ENCODE assay signal across 24 cellular contexts in the genomic region with DNA sequence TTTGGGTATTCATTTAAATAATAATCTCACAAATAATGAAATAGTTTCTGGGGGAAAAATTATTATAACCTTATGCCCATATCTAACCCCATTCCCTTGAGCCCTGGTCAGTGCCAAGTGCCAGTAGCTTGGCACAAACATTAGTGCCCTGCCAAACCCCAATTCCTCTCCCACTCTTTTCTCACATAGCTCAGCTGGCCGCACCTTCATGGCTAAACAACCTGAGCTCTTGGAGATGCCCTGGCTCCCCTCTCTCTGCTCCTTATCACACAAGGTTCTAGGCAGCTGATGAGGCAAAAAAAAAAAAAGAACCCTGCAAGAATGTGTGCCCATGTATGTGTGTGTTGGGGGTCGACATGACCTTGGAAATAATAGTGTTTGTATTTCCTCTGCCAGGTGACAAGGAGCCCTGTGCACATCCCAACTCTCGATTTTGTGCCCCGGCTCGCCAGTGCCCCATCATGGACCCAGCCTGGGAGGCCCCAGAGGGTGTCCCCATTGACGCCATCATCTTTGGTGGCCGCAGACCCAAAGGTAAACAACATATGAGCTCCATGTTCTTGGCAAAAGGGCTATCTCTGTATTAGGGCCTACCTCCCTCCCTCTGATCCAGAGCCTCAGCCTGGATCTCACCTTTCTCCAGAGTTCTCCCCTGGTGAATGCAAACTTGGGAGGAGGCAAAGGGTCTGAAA. TPM values are rescaled to one million over a fixed set of nuclear protein-coding genes. Genes with fewer than 3 reads are reported as not detected.
DNase-seq lines count a peak whose midpoint lies in the region; ATAC-seq, FAIRE-seq and TF ChIP-seq lines count a peak whose summit lies in the region.
"Had no signal": no experiment of that assay in that cellular context is flagged by ENCODE, and none has a peak within 500 bp of the region (broad histone marks: within the 10 kb centered on the region; RNA-seq: fewer than 3 reads in every experiment).

No MANE protein-coding gene starts in this region.

- H3K79me2 ChIP-seq in H1 (ENCODE audit: control insufficient read depth in 1 of 2, insufficient read depth in 2 of 2, low read length in 2 of 2) = no peaks in the 10 kb centered on the region

- H3K9me1 ChIP-seq in IMR-90 (ENCODE audit: insufficient read depth, low read length) = peaks cover 8% of the 10 kb centered on the region; the same call in 1 of the 2 replicates

- H3K27ac ChIP-seq in IMR-90 (ENCODE audit: insufficient read depth, low read length) (no peak overlapping the region), H1 (ENCODE audit: low read depth, low read length) (no peak overlapping the region)
- H3K27ac ChIP-seq: 22Rv1, A549, C4-2B, GM23248 had no signal

- no peaks in the 10 kb centered on the region for H3K4me1 ChIP-seq in IMR-90 (ENCODE audit: control insufficient read depth, insufficient read depth, low read length)
- H3K4me1 ChIP-seq in H1 (replicated peaks in 1 of 4; ENCODE audit: control insufficient read depth in 3 of 4, insufficient read depth in 4 of 4, low read length in 3 of 4) = no peaks in the 10 kb centered on the region
- H3K4me1 ChIP-seq: A549 had no signal

- H2AK5ac ChIP-seq in IMR-90 (ENCODE audit: low read depth, low read length) (no peak overlapping the region), H1 (ENCODE audit: low read depth, low read length) (no peak overlapping the region)

- TF ChIP-seq RAD21 in IMR-90 (IDR thresholded peaks at IDR 0.05; ENCODE audit: low read length) (no peak), H1 (IDR thresholded peaks at IDR 0.05 in 1 of 2, conservative IDR thresholded peaks at IDR 0.05 in 1 of 2; ENCODE audit: low read depth in 2 of 2, low read length in 2 of 2) (no peak)

- peaks cover 9% of the 10 kb centered on the region; the same call in 1 of the 2 replicates for H4K20me1 ChIP-seq in IMR-90 (ENCODE audit: insufficient read depth, low read length)
- peaks cover 4 to 8% of the 10 kb centered on the region in 2 experiments for H4K20me1 ChIP-seq in H1 (replicated peaks in 1 of 2; ENCODE audit: control insufficient read depth in 1 of 2, insufficient read depth in 2 of 2, low read length in 2 of 2)

- H3K27me3 ChIP-seq in IMR-90 (ENCODE audit: control insufficient read depth, insufficient read depth, low read length) = no peaks in the 10 kb centered on the region
- H3K27me3 ChIP-seq in H1 (replicated peaks in 1 of 4; ENCODE audit: control insufficient read depth in 3 of 4, extremely low read depth in 1 of 4, insufficient read depth in 3 of 4, low read length in 3 of 4) = no peaks in the 10 kb centered on the region

- no peak overlapping the region for H3K14ac ChIP-seq in IMR-90 (replicated peaks; ENCODE audit: low read depth, low read length)
- H3K14ac ChIP-seq in H1 (ENCODE audit: insufficient read length) = no peak overlapping the region

- H2AFZ ChIP-seq in IMR-90 (replicated peaks; ENCODE audit: low read length, poor library complexity) = no peak overlapping the region
- no peak overlapping the region for H2AFZ ChIP-seq in H1 (ENCODE audit: low read length)
- H2AFZ ChIP-seq: GM23248 had no signal

- POLR2A ChIA-PET in IMR-90 (lab: Charles Lee; ENCODE audit: unreplicated experiment) = no interaction called here
- POLR2A ChIA-PET in H1 (lab: Charles Lee; ENCODE audit: partially characterized antibody) = interaction anchor here (0.6 to 23.9 kb wide), 17 partner anchors 8 to 588 kb away, joined by 3 to 626 read pairs (median 8); a partner anchor contains a TSS

- H3K56ac ChIP-seq in IMR-90 (ENCODE audit: extremely low read depth, insufficient read depth, low read length) (no peak overlapping the region), H1 (replicated peaks; ENCODE audit: insufficient read length, low read depth, low read length) (no peak overlapping the region)

- H3K36me3 Mint-ChIP-seq in activated CD8-positive, alpha-beta memory T cell treated with anti-CD3 and anti-CD28 coated beads, Interleukin-2, amount 10 ng/mL, durations not matched to agents 7 days and 5 days = peaks cover 49% of the 10 kb centered on the region
- peaks cover 54% of the 10 kb centered on the region for H3K36me3 Mint-ChIP-seq in activated naive CD4-positive, alpha-beta T cell treated with anti-CD3 and anti-CD28 coated beads, Interleukin-2, amount 10 ng/mL, durations not matched to agents 7 days and 5 days

- H2BK20ac ChIP-seq in IMR-90 (ENCODE audit: low read depth, low read length) = no peak overlapping the region
- no peak overlapping the region for H2BK20ac ChIP-seq in H1 (ENCODE audit: low read length)

- no peak overlapping the region for H3K4ac ChIP-seq in IMR-90 (ENCODE audit: low read depth, low read length)
- no peak overlapping the region for H3K4ac ChIP-seq in H1 (replicated peaks; ENCODE audit: insufficient read length, low read depth, low read length)

- TF ChIP-seq CTCF in IMR-90 (conservative IDR thresholded peaks at IDR 0.05; ENCODE audit: low read depth, low read length) = no peak
- no peak for TF ChIP-seq CTCF in H1 (IDR thresholded peaks at IDR 0.05; ENCODE audit: control extremely low read depth in 1 of 3, insufficient read depth in 1 of 3, low read depth in 1 of 3, low read length in 3 of 3)

- H2BK15ac ChIP-seq in IMR-90 (ENCODE audit: low read depth, low read length) (no peak overlapping the region), H1 (ENCODE audit: low read length) (no peak overlapping the region)

- H3K9ac ChIP-seq in IMR-90 (ENCODE audit: low read depth, low read length) = no peak overlapping the region
- no peak overlapping the region for H3K9ac ChIP-seq in H1 (replicated peaks in 1 of 4; ENCODE audit: extremely low read depth in 1 of 4, low read depth in 3 of 4, low read length in 3 of 4)
- H3K9ac ChIP-seq: GM23248 had no signal

- no peak for TF ChIP-seq EP300 in H1 (IDR thresholded peaks at IDR 0.05; ENCODE audit: borderline replicate concordance in 1 of 2, low read depth in 2 of 2, low read length in 2 of 2)

- no peak overlapping the region for H4K5ac ChIP-seq in IMR-90 (ENCODE audit: low read depth, low read length)
- H4K5ac ChIP-seq in H1 (ENCODE audit: insufficient read length, low read depth, low read length) = no peak overlapping the region

- TF ChIP-seq POLR2A in IMR-90 (IDR thresholded peaks at IDR 0.05; ENCODE audit: low read depth, low read length) = no peak
- TF ChIP-seq POLR2A in H1 (IDR thresholded peaks at IDR 0.05; ENCODE audit: control extremely low read depth in 1 of 2, low read depth in 2 of 2, low read length in 2 of 2) = no peak

- peaks cover 17% of the 10 kb centered on the region for H3K4me1 Mint-ChIP-seq in activated CD8-positive, alpha-beta memory T cell treated with anti-CD3 and anti-CD28 coated beads, Interleukin-2, amount 10 ng/mL, durations not matched to agents 7 days and 5 days
- H3K4me1 Mint-ChIP-seq in activated naive CD4-positive, alpha-beta T cell treated with anti-CD3 and anti-CD28 coated beads, Interleukin-2, amount 10 ng/mL, durations not matched to agents 7 days and 5 days = peaks cover 12% of the 10 kb centered on the region

- dilution Hi-C loops in IMR-90 (cut with HindIII; ENCODE audit: low sequenced_read_pairs, unreplicated experiment) = no loop called here

- no peaks in the 10 kb centered on the region for H3K9me3 Mint-ChIP-seq in activated CD8-positive, alpha-beta memory T cell treated with anti-CD3 and anti-CD28 coated beads, Interleukin-2, amount 10 ng/mL, durations not matched to agents 7 days and 5 days (ENCODE audit: low read depth)
- no peaks in the 10 kb centered on the region for H3K9me3 Mint-ChIP-seq in activated naive CD4-positive, alpha-beta T cell treated with anti-CD3 and anti-CD28 coated beads, Interleukin-2, amount 10 ng/mL, durations not matched to agents 7 days and 5 days
- H3K9me3 Mint-ChIP-seq: CD4-positive, alpha-beta T cell; HFFc6 had no signal

- H3K4me2 ChIP-seq in IMR-90 (ENCODE audit: low read depth, low read length) = no peak overlapping the region
- no peak overlapping the region for H3K4me2 ChIP-seq in H1 (ENCODE audit: insufficient read depth in 1 of 2, low read depth in 2 of 2, low read length in 2 of 2)
- H3K4me2 ChIP-seq: A549 had no signal

- no peaks in the 10 kb centered on the region for H3K23me2 ChIP-seq in H1 (ENCODE audit: low read depth, low read length)

- CTCF ChIA-PET in activated CD8-positive, alpha-beta memory T cell treated with anti-CD3 and anti-CD28 coated beads, Interleukin-2, amount 10 ng/mL, durations not matched to agents 7 days and 5 days (lab: Charles Lee) = interaction anchor here (1.0 to 10.7 kb wide), 4 partner anchors 8 to 58 kb away, joined by 3 to 225 read pairs (median 4); a partner anchor contains a TSS
- CTCF ChIA-PET in IMR-90 (lab: Yijun Ruan, JAX) (interaction anchor here (1.5 kb wide), 1 partner anchor 22 kb away, joined by 3 read pairs; no protein-coding TSS in a partner anchor), H1 (lab: Charles Lee; ENCODE audit: partially characterized antibody) (interaction anchor here (0.7 to 12.2 kb wide), 7 partner anchors 9 to 58 kb away, joined by 3 to 160 read pairs (median 6); a partner anchor contains a TSS)
- CTCF ChIA-PET in activated naive CD4-positive, alpha-beta T cell treated with anti-CD3 and anti-CD28 coated beads, Interleukin-2, amount 10 ng/mL, durations not matched to agents 7 days and 5 days (lab: Charles Lee) = interaction anchor here (1.3 to 9.2 kb wide), 3 partner anchors 9 to 44 kb away, joined by 6 to 187 read pairs (median 14); a partner anchor contains a TSS

- H2BK12ac ChIP-seq in H1 (ENCODE audit: low read depth, low read length) = no peak overlapping the region

- intact Hi-C loops in IMR-90 (cut with micrococcal nuclease) = no loop called here

- H3K79me1 ChIP-seq in IMR-90 (ENCODE audit: low read depth in 1 of 2, low read length in 2 of 2) = peaks cover 0 to 15% of the 10 kb centered on the region in 2 experiments; a peak in 1 of 4 replicates
- no peaks in the 10 kb centered on the region for H3K79me1 ChIP-seq in H1 (ENCODE audit: low read depth, low read length)

- H3K4me3 Mint-ChIP-seq in activated CD8-positive, alpha-beta memory T cell treated with anti-CD3 and anti-CD28 coated beads, Interleukin-2, amount 10 ng/mL, durations not matched to agents 7 days and 5 days = no peak overlapping the region
- H3K4me3 Mint-ChIP-seq in activated naive CD4-positive, alpha-beta T cell treated with anti-CD3 and anti-CD28 coated beads, Interleukin-2, amount 10 ng/mL, durations not matched to agents 7 days and 5 days = no peak overlapping the region
- H3K4me3 Mint-ChIP-seq: CD4-positive, alpha-beta T cell; HFFc6 had no signal

- in situ Hi-C loops in IMR-90 (cut with MboI; ENCODE audit: low sequenced_read_pairs) = no loop called here

- H3K4me3 ChIP-seq in IMR-90 (ENCODE audit: insufficient read depth, low read depth, low read length) (no peak overlapping the region), H1 (ENCODE audit: extremely low read depth in 1 of 4, insufficient read depth in 2 of 4, low read depth in 3 of 4, low read length in 4 of 4) (no peak overlapping the region)
- H3K4me3 ChIP-seq: A549, GM23248 had no signal

- H3K23ac ChIP-seq in IMR-90 (ENCODE audit: low read depth, low read length) (no peak overlapping the region), H1 (ENCODE audit: insufficient read length) (no peak overlapping the region)

- H2BK5ac ChIP-seq in IMR-90 (ENCODE audit: low read depth, low read length, poor library complexity, severe bottlenecking) = no peak overlapping the region
- H2BK5ac ChIP-seq in H1 (ENCODE audit: low read depth, low read length) = no peak overlapping the region

- FAIRE-seq in H1 (lab: Jason Lieb, UNC) = no peak
- FAIRE-seq: A549, GM12892, H54, HTR-8/SVneo had no signal

- peaks cover 45% of the 10 kb centered on the region for H3K36me3 ChIP-seq in IMR-90 (ENCODE audit: control insufficient read depth, insufficient read depth, low read length)
- H3K36me3 ChIP-seq in H1 (ENCODE audit: control insufficient read depth in 2 of 4, insufficient read depth in 4 of 4, low read length in 3 of 4) = peaks cover 9 to 69% (median 47%) of the 10 kb centered on the region in 4 experiments; a peak in 7 of 8 replicates

- H4K91ac ChIP-seq in IMR-90 (ENCODE audit: insufficient read depth, low read depth, low read length) (no peak overlapping the region), H1 (replicated peaks; ENCODE audit: insufficient read length, low read length) (no peak overlapping the region)

- no peak for DNase-seq in activated CD8-positive, alpha-beta memory T cell treated with anti-CD3 and anti-CD28 coated beads, Interleukin-2, amount 10 ng/mL, durations not matched to agents 7 days and 5 days
- DNase-seq in activated CD8-positive, alpha-beta memory T cell treated with anti-CD3 and anti-CD28 coated beads, Interleukin-2, amount 50 U/mL, for 48 hours = no peak
- DNase-seq in IMR-90 (no peak), H1 (ENCODE audit: low read depth in 1 of 2, low spot score in 2 of 2) (no peak)
- DNase-seq in stimulated activated CD4-positive, alpha-beta T cell treated with anti-CD3 and anti-CD28 coated beads, Interleukin-2, amount 100 ng/mL, for 24 hours = no peak
- DNase-seq in activated naive CD4-positive, alpha-beta T cell treated with anti-CD3 and anti-CD28 coated beads, Interleukin-2, amount 10 ng/mL, durations not matched to agents 7 days and 5 days = no peak
- DNase-seq: AML-193; CD4-positive, alpha-beta T cell; DMS153; DMS79; GDM1; GM23248; HFFc6; KG1 had no signal

- H4K8ac ChIP-seq in IMR-90 (ENCODE audit: low read depth in 2 of 2, low read length in 2 of 2) (no peak overlapping the region), H1 (ENCODE audit: extremely low read depth, insufficient read depth, low read length) (peak overlapping the region; percentile 18; the same call in 1 of the 2 replicates)

- H2BK120ac ChIP-seq in IMR-90 (ENCODE audit: low read depth, low read length) (no peak overlapping the region), H1 (replicated peaks; ENCODE audit: low read depth, low read length) (no peak overlapping the region)

- H2AK9ac ChIP-seq in IMR-90 (replicated peaks; ENCODE audit: low read depth, low read length, poor library complexity) = peak overlapping the region; percentile 77

- H3K9me3 ChIP-seq in IMR-90 (ENCODE audit: control insufficient read depth, insufficient read depth, low read length) (no peaks in the 10 kb centered on the region; the same call in 1 of the 2 replicates), H1 (ENCODE audit: insufficient read depth in 2 of 2, low read depth in 1 of 2, low read length in 1 of 2) (peaks cover 7% of the 10 kb centered on the region in 2 experiments; a peak in 3 of 4 replicates)
- H3K9me3 ChIP-seq: A549 had no signal

- H3K27me3 Mint-ChIP-seq in activated CD8-positive, alpha-beta memory T cell treated with anti-CD3 and anti-CD28 coated beads, Interleukin-2, amount 10 ng/mL, durations not matched to agents 7 days and 5 days = no peaks in the 10 kb centered on the region
- no peaks in the 10 kb centered on the region for H3K27me3 Mint-ChIP-seq in activated naive CD4-positive, alpha-beta T cell treated with anti-CD3 and anti-CD28 coated beads, Interleukin-2, amount 10 ng/mL, durations not matched to agents 7 days and 5 days
- H3K27me3 Mint-ChIP-seq: CD4-positive, alpha-beta T cell had no signal

- no peak overlapping the region for H3K18ac ChIP-seq in IMR-90 (ENCODE audit: low read depth, low read length)
- no peak overlapping the region for H3K18ac ChIP-seq in H1 (ENCODE audit: extremely low read depth, low read length)

- ATAC-seq in activated CD8-positive, alpha-beta memory T cell treated with anti-CD3 and anti-CD28 coated beads, Interleukin-2, amount 10 ng/mL, durations not matched to agents 7 days and 5 days = no peak
- ATAC-seq in IMR-90 (ENCODE audit: low read depth) = no peak
- ATAC-seq in GM18511 (IDR thresholded peaks at IDR 0.05; ENCODE audit: unreplicated experiment) = no peak
- ATAC-seq: A549, HCT116 had no signal

- no TSS peak for BruUV-seq in IMR-90 (replicated peaks; lab: Mats Ljungman, UMichigan)

- peak overlapping the region; percentile 8 for H3K27ac Mint-ChIP-seq in activated CD8-positive, alpha-beta memory T cell treated with anti-CD3 and anti-CD28 coated beads, Interleukin-2, amount 10 ng/mL, durations not matched to agents 7 days and 5 days
- H3K27ac Mint-ChIP-seq in activated naive CD4-positive, alpha-beta T cell treated with anti-CD3 and anti-CD28 coated beads, Interleukin-2, amount 10 ng/mL, durations not matched to agents 7 days and 5 days = no peak overlapping the region
- H3K27ac Mint-ChIP-seq: CD4-positive, alpha-beta T cell; HFFc6 had no signal

- WGBS in IMR-90 (ENCODE audit: extremely low coverage in 2 of 2, insufficient read length in 1 of 2), 2 experiments = no CpG with 5 or more reads among the region's 7 CpGs
- whole genome bisulfite sequencing in H1 (ENCODE audit: extremely low coverage in 1 of 2, insufficient coverage in 1 of 2, insufficient read length in 1 of 2, insufficient replicate concordance in 2 of 2, low coverage in 1 of 2, low lambda C conversion rate in 2 of 2, missing lambda C conversion rate in 1 of 2), 2 experiments = 98% methylated on average over 7 of the region's 7 CpGs; no CpG with 5 or more reads in 1 of the 2 experiments

RNA-seq across cellular contexts. Expression of a gene that starts 8.4 kb away (rescaled TPM):
- 10 to 100 TPM; 61.7 to 87.0 TPM for total RNA-seq in activated CD8-positive, alpha-beta memory T cell treated with anti-CD3 and anti-CD28 coated beads, Interleukin-2, amount 10 ng/mL, durations not matched to agents 7 days and 5 days
- total RNA-seq in IMR-90 (2012; rRNA removed) = 11.1 and 13.4 TPM in 2 replicates
- polyA plus RNA-seq in IMR-90 (2012; rRNA removed) = 23.9 and 29.4 TPM in 2 replicates
- 22.8 and 50.7 TPM in 2 replicates for polyA plus RNA-seq in IMR-90 (2012; cell fraction: cytosol; rRNA removed)
- 32.9 and 58.5 TPM in 2 replicates for polyA plus RNA-seq in IMR-90 (2012; cell fraction: nucleus; rRNA removed; ENCODE audit: low replicate concordance)
- total RNA-seq in H1 (2021; fragmentation: NEBNext Ultra II Directional; extraction: Animal tissue kit (Norgen Biotek cat#: 25700)) = 79.3 and 81.9 TPM in 2 replicates
- polyA plus RNA-seq in H1 (2011; rRNA removed) = 115 and 221 TPM in 2 replicates
- polyA plus RNA-seq in H1 (2011; cell fraction: cytosol; rRNA removed) = 165 TPM
- 263 TPM for polyA plus RNA-seq in H1 (2011; cell fraction: nucleus; rRNA removed)
- polyA plus RNA-seq in H1 (2012, experiment 1 of 2) = 63.9 to 105 TPM (median 99.4 TPM) in 4 replicates
- polyA plus RNA-seq in H1 (2012, experiment 2 of 2) = 105 TPM
- 67.3 TPM for polyA plus RNA-seq in H1 (2013, experiment 1 of 2)
- 67.0 TPM for polyA plus RNA-seq in H1 (2013, experiment 2 of 2)
- 75.2 and 96.9 TPM in 2 replicates for polyA minus RNA-seq in H1 (2011; rRNA and poly(A)+ RNA removed)
- 79.0 TPM for polyA minus RNA-seq in H1 (2011; cell fraction: cytosol; rRNA and poly(A)+ RNA removed)
- polyA minus RNA-seq in H1 (2011; cell fraction: nucleus; rRNA and poly(A)+ RNA removed) = 63.1 TPM

RNA-seq across cellular contexts. Expression of a gene that starts 12.1 kb away (rescaled TPM):
- total RNA-seq in activated CD8-positive, alpha-beta memory T cell treated with anti-CD3 and anti-CD28 coated beads, Interleukin-2, amount 10 ng/mL, durations not matched to agents 7 days and 5 days = 10 to 100 TPM; 86.3 to 94.4 TPM
- total RNA-seq in IMR-90 (2012; rRNA removed) = 46.7 and 52.0 TPM in 2 replicates
- 19.0 and 21.0 TPM in 2 replicates for polyA plus RNA-seq in IMR-90 (2012; rRNA removed)
- 24.4 and 34.6 TPM in 2 replicates for polyA plus RNA-seq in IMR-90 (2012; cell fraction: cytosol; rRNA removed)
- 24.9 and 32.5 TPM in 2 replicates for polyA plus RNA-seq in IMR-90 (2012; cell fraction: nucleus; rRNA removed; ENCODE audit: low replicate concordance)
- total RNA-seq in H1 (2021; fragmentation: NEBNext Ultra II Directional; extraction: Animal tissue kit (Norgen Biotek cat#: 25700)) = 63.6 and 67.2 TPM in 2 replicates
- polyA plus RNA-seq in H1 (2011; rRNA removed) = 60.4 and 74.6 TPM in 2 replicates
- polyA plus RNA-seq in H1 (2011; cell fraction: cytosol; rRNA removed) = 80.4 TPM
- 82.9 TPM for polyA plus RNA-seq in H1 (2011; cell fraction: nucleus; rRNA removed)
- polyA plus RNA-seq in H1 (2012, experiment 1 of 2) = 58.7 to 73.6 TPM (median 70.9 TPM) in 4 replicates
- polyA plus RNA-seq in H1 (2012, experiment 2 of 2) = 77.2 TPM
- polyA plus RNA-seq in H1 (2013, experiment 1 of 2) = 30.0 TPM
- polyA plus RNA-seq in H1 (2013, experiment 2 of 2) = 30.0 TPM
- 83.6 and 86.0 TPM in 2 replicates for polyA minus RNA-seq in H1 (2011; rRNA and poly(A)+ RNA removed)
- 46.2 TPM for polyA minus RNA-seq in H1 (2011; cell fraction: cytosol; rRNA and poly(A)+ RNA removed)
- 55.6 TPM for polyA minus RNA-seq in H1 (2011; cell fraction: nucleus; rRNA and poly(A)+ RNA removed)

RNA-seq across cellular contexts. Expression of a gene that starts 12.2 kb away (rescaled TPM):
- total RNA-seq in activated CD8-positive, alpha-beta memory T cell treated with anti-CD3 and anti-CD28 coated beads, Interleukin-2, amount 10 ng/mL, durations not matched to agents 7 days and 5 days = 1 to 10 TPM; 2.6 to 3.2 TPM
- total RNA-seq in IMR-90 (2012; rRNA removed) = 0.18 and 0.28 TPM in 2 replicates
- polyA plus RNA-seq in IMR-90 (2012; rRNA removed) (0.70 and 0.85 TPM in 2 replicates), H1 (2011; rRNA removed) (2.1 and 2.2 TPM in 2 replicates)
- 0.38 and 1.2 TPM in 2 replicates for polyA plus RNA-seq in IMR-90 (2012; cell fraction: cytosol; rRNA removed)
- 0.44 and 0.69 TPM in 2 replicates for polyA plus RNA-seq in IMR-90 (2012; cell fraction: nucleus; rRNA removed; ENCODE audit: low replicate concordance)
- 1.1 TPM in 2 replicates for total RNA-seq in H1 (2021; fragmentation: NEBNext Ultra II Directional; extraction: Animal tissue kit (Norgen Biotek cat#: 25700))
- polyA plus RNA-seq in H1 (2011; cell fraction: cytosol; rRNA removed) = 1.9 TPM
- 1.8 TPM for polyA plus RNA-seq in H1 (2011; cell fraction: nucleus; rRNA removed)
- polyA plus RNA-seq in H1 (2012, experiment 1 of 2) = 0.39 to 1.3 TPM (median 0.65 TPM) in 4 replicates
- polyA plus RNA-seq in H1 (2012, experiment 2 of 2) = 1.0 TPM
- 1.1 TPM for polyA plus RNA-seq in H1 (2013, experiment 1 of 2)
- polyA plus RNA-seq in H1 (2013, experiment 2 of 2) = 1.3 TPM
- 0.95 and 1.5 TPM in 2 replicates for polyA minus RNA-seq in H1 (2011; rRNA and poly(A)+ RNA removed)
- 0.51 TPM for polyA minus RNA-seq in H1 (2011; cell fraction: cytosol; rRNA and poly(A)+ RNA removed)
- polyA minus RNA-seq in H1 (2011; cell fraction: nucleus; rRNA and poly(A)+ RNA removed) = 2.5 TPM

RNA-seq across cellular contexts. Expression of a gene that starts 28.0 kb away (rescaled TPM):
- total RNA-seq in activated CD8-positive, alpha-beta memory T cell treated with anti-CD3 and anti-CD28 coated beads, Interleukin-2, amount 10 ng/mL, durations not matched to agents 7 days and 5 days = under 1 TPM; 0.77 to 0.91 TPM
- total RNA-seq in IMR-90 (2012; rRNA removed) = not detected in 2 replicates
- polyA plus RNA-seq in IMR-90 (2012; rRNA removed) (not detected in 2 replicates), H1 (2011; rRNA removed) (0.53 and 0.80 TPM in 2 replicates)
- polyA plus RNA-seq in IMR-90 (2012; cell fraction: cytosol; rRNA removed) = 0.09 TPM in 1 of 2 replicates, not detected in the other
- 1.3 and 2.4 TPM in 2 replicates for polyA plus RNA-seq in IMR-90 (2012; cell fraction: nucleus; rRNA removed; ENCODE audit: low replicate concordance)
- 0.33 and 0.76 TPM in 2 replicates for total RNA-seq in H1 (2021; fragmentation: NEBNext Ultra II Directional; extraction: Animal tissue kit (Norgen Biotek cat#: 25700))
- 0.31 TPM for polyA plus RNA-seq in H1 (2011; cell fraction: cytosol; rRNA removed)
- 1.1 TPM for polyA plus RNA-seq in H1 (2011; cell fraction: nucleus; rRNA removed)
- polyA plus RNA-seq in H1 (2012, experiment 1 of 2) = 0.17 to 0.74 TPM (median 0.45 TPM) in 3 of 4 replicates, not detected in the other
- polyA plus RNA-seq in H1 (2012, experiment 2 of 2) = 0.39 TPM
- 0.39 TPM for polyA plus RNA-seq in H1 (2013, experiment 1 of 2)
- 0.13 TPM for polyA plus RNA-seq in H1 (2013, experiment 2 of 2)
- polyA minus RNA-seq in H1 (2011; rRNA and poly(A)+ RNA removed) = 0.29 TPM in 1 of 2 replicates, not detected in the other
- polyA minus RNA-seq in H1 (2011; cell fraction: cytosol; rRNA and poly(A)+ RNA removed) = not detected
- not detected for polyA minus RNA-seq in H1 (2011; cell fraction: nucleus; rRNA and poly(A)+ RNA removed)
- total RNA-seq: Daoy, GM23248, HFFc6 had no signal
- polyA plus RNA-seq: GM23248 had no signal

RNA-seq across cellular contexts. Expression of a gene that starts 31.1 kb away (rescaled TPM):
- under 1 TPM in 1 of 2 experiments, not detected in 1; 0.12 TPM for total RNA-seq in activated CD8-positive, alpha-beta memory T cell treated with anti-CD3 and anti-CD28 coated beads, Interleukin-2, amount 10 ng/mL, durations not matched to agents 7 days and 5 days
- total RNA-seq in IMR-90 (2012; rRNA removed) = not detected in 2 replicates
- not detected in 2 replicates for polyA plus RNA-seq in IMR-90 (2012; rRNA removed)
- polyA plus RNA-seq in IMR-90 (2012; cell fraction: cytosol; rRNA removed) = not detected in 2 replicates
- polyA plus RNA-seq in IMR-90 (2012; cell fraction: nucleus; rRNA removed; ENCODE audit: low replicate concordance) = 0.09 TPM in 1 of 2 replicates, not detected in the other
- total RNA-seq in H1 (2021; fragmentation: NEBNext Ultra II Directional; extraction: Animal tissue kit (Norgen Biotek cat#: 25700)) = not detected in 2 replicates
- polyA plus RNA-seq in H1 (2011; rRNA removed) = 0.02 and 0.05 TPM in 2 replicates
- polyA plus RNA-seq in H1 (2011; cell fraction: cytosol; rRNA removed) = not detected
- polyA plus RNA-seq in H1 (2011; cell fraction: nucleus; rRNA removed) = 0.81 TPM
- not detected in 4 replicates for polyA plus RNA-seq in H1 (2012, experiment 1 of 2)
- polyA plus RNA-seq in H1 (2012, experiment 2 of 2) = not detected
- polyA plus RNA-seq in H1 (2013, experiment 1 of 2) = 0.04 TPM
- polyA plus RNA-seq in H1 (2013, experiment 2 of 2) = not detected
- polyA minus RNA-seq in H1 (2011; rRNA and poly(A)+ RNA removed) = 0.07 TPM in 1 of 2 replicates, not detected in the other
- polyA minus RNA-seq in H1 (2011; cell fraction: cytosol; rRNA and poly(A)+ RNA removed) = not detected
- polyA minus RNA-seq in H1 (2011; cell fraction: nucleus; rRNA and poly(A)+ RNA removed) = not detected
- total RNA-seq: CD4-positive, alpha-beta T cell; Daoy; GM23248; HFFc6 had no signal
- polyA plus RNA-seq: A549, BJ, GM23248 had no signal
